In the genomic region with DNA sequence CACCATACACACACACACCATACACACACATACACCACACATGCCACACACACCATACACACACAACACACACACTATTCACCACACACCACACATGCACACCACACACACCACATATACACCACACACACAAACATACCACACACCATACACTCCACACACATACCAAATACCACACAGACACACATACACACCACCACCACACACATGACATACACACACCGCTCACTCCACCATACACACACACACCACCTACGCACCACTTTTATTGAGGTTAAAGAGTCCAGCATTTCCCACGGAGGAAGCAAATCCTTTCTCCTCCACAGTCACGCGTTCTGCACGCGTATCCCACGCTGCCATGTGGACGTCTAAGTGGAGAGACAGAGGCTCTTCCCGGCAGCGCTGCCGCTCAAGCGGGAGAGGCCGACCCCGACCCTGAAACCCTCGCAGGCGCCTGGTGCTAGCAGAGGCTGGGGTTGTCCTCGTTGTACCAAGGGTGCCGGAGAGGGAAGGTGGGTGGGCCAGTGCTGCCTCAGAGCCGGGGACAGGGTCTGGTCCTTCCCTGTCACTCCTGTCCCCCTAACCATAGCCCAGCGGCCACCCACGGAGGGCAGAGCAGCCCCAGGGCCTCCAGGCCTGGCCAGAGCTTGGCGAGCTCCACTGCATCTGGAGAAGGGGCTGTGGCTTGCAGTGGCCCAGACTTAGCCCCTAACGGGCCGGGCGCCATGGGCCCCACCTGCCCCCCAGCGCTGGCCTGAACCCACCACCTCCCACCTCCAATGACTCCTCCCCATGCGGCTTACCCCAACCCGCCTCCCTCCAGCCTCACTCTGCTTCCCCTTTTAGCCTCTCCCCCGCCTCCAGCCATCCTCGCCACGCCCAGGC, we compare ENCODE assay signal across 20 cellular contexts.
"Had no signal": no experiment of that assay in that cellular context is flagged by ENCODE, and none has a peak within 500 bp of the region (broad histone marks: within the 10 kb centered on the region; RNA-seq: fewer than 3 reads in every experiment).

No MANE protein-coding gene starts in this region.

- H3K4me1 Mint-ChIP-seq: activated CD4-positive, alpha-beta T cell treated with anti-CD3 and anti-CD28 coated beads, Interleukin-2, amount 10 ng/mL, durations not matched to agents 7 days and 5 days; stimulated activated effector memory CD8-positive, alpha-beta T cell treated with anti-CD3 and anti-CD28 coated beads, Interleukin-12 subunit alpha, Interleukin-12 subunit beta, amount 100 ng/mL, for 72 hours had no signal

- H3K9me3 Mint-ChIP-seq: stimulated activated effector memory CD8-positive, alpha-beta T cell treated with anti-CD3 and anti-CD28 coated beads, Interleukin-12 subunit alpha, Interleukin-12 subunit beta, amount 100 ng/mL, for 72 hours had no signal

- ATAC-seq: activated CD4-positive, CD25-positive, alpha-beta regulatory T cell treated with anti-CD3 and anti-CD28 coated beads, Interleukin-2, amount 50 U/mL, for 24 hours; left lobe of liver; pancreas; stimulated activated effector memory CD8-positive, alpha-beta T cell treated with anti-CD3 and anti-CD28 coated beads, Interleukin-12 subunit alpha, Interleukin-12 subunit beta, amount 100 ng/mL, for 72 hours; upper lobe of right lung had no signal

- H3K27ac Mint-ChIP-seq: activated CD4-positive, alpha-beta T cell treated with anti-CD3 and anti-CD28 coated beads, Interleukin-2, amount 10 ng/mL, durations not matched to agents 7 days and 5 days; activated naive CD8-positive, alpha-beta T cell; stimulated activated effector memory CD8-positive, alpha-beta T cell treated with anti-CD3 and anti-CD28 coated beads, Interleukin-12 subunit alpha, Interleukin-12 subunit beta, amount 100 ng/mL, for 72 hours had no signal

- DNase-seq: activated CD4-positive, alpha-beta T cell treated with anti-CD3 and anti-CD28 coated beads, Interleukin-2, amount 10 ng/mL, durations not matched to agents 7 days and 5 days; activated CD8-positive, alpha-beta memory T cell treated with anti-CD3 and anti-CD28 coated beads, Interleukin-2, amount 50 U/mL, for 4 hours; activated gamma-delta T cell; activated T-cell treated with anti-CD3 and anti-CD28 coated beads, Interleukin-2, amount 50 U/mL, for 48 hours; amygdala; central memory CD4-positive, alpha-beta T cell; erythroblast; hypothalamus; mammary epithelial cell; sigmoid colon; stimulated activated CD4-positive, alpha-beta T cell treated with anti-CD3 and anti-CD28 coated beads, Interleukin-4, amount 100 ng/mL, for 24 hours; T1000; testis; upper lobe of right lung had no signal

- H3K4me3 ChIP-seq: dorsolateral prefrontal cortex, pancreas, sigmoid colon, testis, upper lobe of right lung had no signal

- H3K27ac ChIP-seq: dorsolateral prefrontal cortex, pancreas, sigmoid colon, testis, upper lobe of right lung had no signal

- H3K27me3 ChIP-seq: pancreas, sigmoid colon, testis, upper lobe of right lung had no signal

- H3K4me3 Mint-ChIP-seq: activated CD4-positive, alpha-beta T cell treated with anti-CD3 and anti-CD28 coated beads, Interleukin-2, amount 10 ng/mL, durations not matched to agents 7 days and 5 days; activated naive CD8-positive, alpha-beta T cell; stimulated activated effector memory CD8-positive, alpha-beta T cell treated with anti-CD3 and anti-CD28 coated beads, Interleukin-12 subunit alpha, Interleukin-12 subunit beta, amount 100 ng/mL, for 72 hours had no signal

- H3K27me3 Mint-ChIP-seq: activated CD4-positive, alpha-beta T cell treated with anti-CD3 and anti-CD28 coated beads, Interleukin-2, amount 10 ng/mL, durations not matched to agents 7 days and 5 days had no signal

- H3K36me3 Mint-ChIP-seq: activated naive CD8-positive, alpha-beta T cell; stimulated activated effector memory CD8-positive, alpha-beta T cell treated with anti-CD3 and anti-CD28 coated beads, Interleukin-12 subunit alpha, Interleukin-12 subunit beta, amount 100 ng/mL, for 72 hours had no signal

- H3K4me1 ChIP-seq: pancreas, testis, upper lobe of right lung had no signal

- H3K9me3 ChIP-seq: pancreas, testis, upper lobe of right lung had no signal
